29 cellular contexts compared by ENCODE assay signal in the genomic region with DNA sequence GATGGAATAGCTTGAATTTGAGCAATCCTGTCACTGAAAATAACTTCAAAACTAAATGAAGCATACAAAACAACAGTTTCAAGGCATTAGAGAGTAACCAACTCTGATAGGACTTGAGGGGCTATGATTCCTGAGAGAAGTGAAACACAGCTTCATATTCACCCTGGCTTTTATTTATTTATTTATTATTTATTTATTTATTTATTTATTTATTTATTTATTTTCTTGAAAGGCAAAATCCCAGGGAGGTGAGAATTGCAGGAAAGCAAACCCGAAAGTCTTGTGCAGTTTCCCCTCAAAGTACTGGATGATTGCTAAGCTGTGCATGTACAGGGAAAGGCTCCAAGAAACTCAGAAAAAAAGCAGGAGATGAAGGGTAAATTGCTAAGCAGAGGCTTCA.
"Had no signal": no experiment of that assay in that cellular context is flagged by ENCODE, and none has a peak within 500 bp of the region (broad histone marks: within the 10 kb centered on the region; RNA-seq: fewer than 3 reads in every experiment).

No MANE protein-coding gene starts in this region.

- H3K4me3 Mint-ChIP-seq: dendritic cell treated with granulocyte-macrophage colony-stimulating factor and Interleukin-4, amounts not matched to agents 40 ng/mL and 50 ng/mL, for 4 days; effector memory CD8-positive, alpha-beta T cell; endodermal cell had no signal

- ATAC-seq: effector memory CD8-positive, alpha-beta T cell; esophagus mucosa; foreskin keratinocyte; gastrocnemius medialis; gastroesophageal sphincter; heart left ventricle; heart right ventricle had no signal

- H3K27ac ChIP-seq: colonic mucosa, coronary artery, dorsolateral prefrontal cortex, epithelial cell of prostate, esophagus muscularis mucosa, esophagus squamous epithelium, foreskin keratinocyte, gastrocnemius medialis, gastroesophageal sphincter, heart left ventricle, heart right ventricle had no signal

- H3K9me3 ChIP-seq: colonic mucosa, esophagus muscularis mucosa, esophagus squamous epithelium, gastrocnemius medialis, gastroesophageal sphincter, heart left ventricle, heart right ventricle had no signal

- DNase-seq: colonic mucosa; cortex of kidney; dermis blood vessel endothelial cell; dorsolateral prefrontal cortex; effector CD4-positive, alpha-beta T cell; effector CD8-positive, alpha-beta T cell; effector memory CD4-positive, alpha-beta T cell; effector memory CD8-positive, alpha-beta T cell; endodermal cell; erythroblast; esophagus squamous epithelium; foreskin fibroblast; foreskin keratinocyte; foreskin melanocyte; gastrocnemius medialis; glutamatergic neuron; head of caudate nucleus; heart left ventricle; heart right ventricle had no signal

- H3K4me3 ChIP-seq: colonic mucosa, coronary artery, dorsolateral prefrontal cortex, esophagus muscularis mucosa, esophagus squamous epithelium, gastrocnemius medialis, gastroesophageal sphincter, heart left ventricle, heart right ventricle had no signal

- FAIRE-seq: colon, endometrium, endothelial cell of umbilical vein, frontal cortex had no signal

- H3K4me1 ChIP-seq: colonic mucosa, esophagus muscularis mucosa, esophagus squamous epithelium, gastrocnemius medialis, gastroesophageal sphincter, heart left ventricle, heart right ventricle had no signal

- H3K27me3 Mint-ChIP-seq: dendritic cell treated with granulocyte-macrophage colony-stimulating factor and Interleukin-4, amounts not matched to agents 40 ng/mL and 50 ng/mL, for 4 days had no signal

- H3K36me3 ChIP-seq: colonic mucosa, esophagus muscularis mucosa, esophagus squamous epithelium, gastrocnemius medialis, gastroesophageal sphincter, heart left ventricle, heart right ventricle had no signal

- H3K27ac Mint-ChIP-seq: dendritic cell treated with granulocyte-macrophage colony-stimulating factor and Interleukin-4, amounts not matched to agents 40 ng/mL and 50 ng/mL, for 4 days; effector memory CD8-positive, alpha-beta T cell; endodermal cell had no signal

- H3K9me3 Mint-ChIP-seq: dendritic cell treated with granulocyte-macrophage colony-stimulating factor and Interleukin-4, amounts not matched to agents 40 ng/mL and 50 ng/mL, for 4 days; effector memory CD8-positive, alpha-beta T cell; endodermal cell had no signal
